Comparison of ENCODE assay signal across 17 cellular contexts in the genomic region with DNA sequence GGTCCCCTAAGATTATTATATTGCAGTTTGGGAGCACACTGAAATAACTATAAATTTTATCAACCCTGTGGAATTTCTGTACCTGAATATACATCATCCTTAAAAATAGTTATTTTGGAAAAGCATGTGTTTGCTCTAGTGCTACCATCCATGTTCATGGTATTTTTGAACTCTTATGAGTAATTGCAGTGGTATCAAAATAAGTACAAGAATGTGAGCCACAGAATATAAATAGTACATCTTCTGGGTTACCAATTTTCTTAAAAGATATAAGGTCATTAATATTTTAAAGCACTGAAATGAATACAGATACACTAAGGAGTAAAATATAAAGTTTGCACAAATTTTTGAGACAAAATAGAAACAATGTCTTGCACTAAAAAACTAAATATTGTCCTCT.
DNase-seq lines count a peak whose midpoint lies in the region; ATAC-seq and TF ChIP-seq lines count a peak whose summit lies in the region.
"Had no signal": no experiment of that assay in that cellular context is flagged by ENCODE, and none has a peak within 500 bp of the region (broad histone marks: within the 10 kb centered on the region; RNA-seq: fewer than 3 reads in every experiment).

No MANE protein-coding gene starts in this region.

- TF ChIP-seq RAD21 in SK-N-SH (IDR thresholded peaks at IDR 0.05; ENCODE audit: low read length): no peak

- no peak for DNase-seq in activated T-cell treated with anti-CD3 and anti-CD28 coated beads, Interleukin-2, amount 50 U/mL, for 72 hours
- no peak for DNase-seq in activated T-cell treated with anti-CD3 and anti-CD28 coated beads, Interleukin-2, amount 50 U/mL, for 1 hour
- DNase-seq in SK-N-SH: no peak
- DNase-seq in memory B cell (ENCODE audit: low spot score in 2 of 2): no peak
- DNase-seq in stimulated activated effector memory CD8-positive, alpha-beta T cell treated with anti-CD3 and anti-CD28 coated beads, Interleukin-12 subunit alpha, Interleukin-12 subunit beta, amount 100 ng/mL, for 72 hours (ENCODE audit: low spot score in 2 of 2): no peak
- no peak for DNase-seq in HUDEP-2 (lab: John Stamatoyannopoulos, UW; ENCODE audit: unreplicated experiment in 76 of 76)
- DNase-seq: KBM-7, NCI-H1048, NCI-H1436 treated with DMSO at 0.1 percent for 48 hours, NCI-H2081, NCI-H510A treated with DMSO at 0.1 percent for 48 hours had no signal

- H3K9ac ChIP-seq in SK-N-SH: no peak overlapping the region

- H3K27ac Mint-ChIP-seq in activated T-cell treated with anti-CD3 and anti-CD28 coated beads, Interleukin-2, amount 50 U/mL, for 72 hours: peak overlapping the region; percentile 46
- H3K27ac Mint-ChIP-seq in memory B cell: peak overlapping the region; percentile 55
- H3K27ac Mint-ChIP-seq in stimulated activated effector memory CD8-positive, alpha-beta T cell treated with anti-CD3 and anti-CD28 coated beads, Interleukin-12 subunit alpha, Interleukin-12 subunit beta, amount 100 ng/mL, for 72 hours: peak overlapping the region; percentile 9

- no peak for TF ChIP-seq EP300 in SK-N-SH (IDR thresholded peaks at IDR 0.05; ENCODE audit: borderline replicate concordance in 1 of 2, low read depth in 1 of 2, low read length in 1 of 2)

- CTCF ChIA-PET in SK-N-SH (lab: Yijun Ruan, JAX): no interaction called here

- H3K4me3 Mint-ChIP-seq in activated T-cell treated with anti-CD3 and anti-CD28 coated beads, Interleukin-2, amount 50 U/mL, for 72 hours: no peak overlapping the region
- H3K4me3 Mint-ChIP-seq in memory B cell: no peak overlapping the region
- no peak overlapping the region for H3K4me3 Mint-ChIP-seq in stimulated activated effector memory CD8-positive, alpha-beta T cell treated with anti-CD3 and anti-CD28 coated beads, Interleukin-12 subunit alpha, Interleukin-12 subunit beta, amount 100 ng/mL, for 72 hours

- H3K27me3 Mint-ChIP-seq in activated T-cell treated with anti-CD3 and anti-CD28 coated beads, Interleukin-2, amount 50 U/mL, for 72 hours (ENCODE audit: low read depth): no peaks in the 10 kb centered on the region
- H3K27me3 Mint-ChIP-seq in memory B cell: no peaks in the 10 kb centered on the region

- H3K4me1 ChIP-seq in SK-N-SH (ENCODE audit: control insufficient read depth in 1 of 2, insufficient read depth in 2 of 2, low read depth in 1 of 2, low read length in 1 of 2): peaks cover 0 to 7% of the 10 kb centered on the region in 2 experiments; a peak in 1 of 4 replicates
- H3K4me1 ChIP-seq: HAP-1 had no signal

- H3K27me3 ChIP-seq in SK-N-SH (ENCODE audit: insufficient read depth): no peaks in the 10 kb centered on the region

- POLR2A ChIA-PET in SK-N-SH (lab: Yijun Ruan, JAX): no interaction called here

- H4K20me1 ChIP-seq in SK-N-SH (ENCODE audit: insufficient read depth): no peaks in the 10 kb centered on the region

- no peaks in the 10 kb centered on the region for H3K9me3 ChIP-seq in SK-N-SH
- H3K9me3 ChIP-seq: HAP-1 had no signal

- no peak overlapping the region for H3K4me3 ChIP-seq in SK-N-SH (ENCODE audit: low read depth in 2 of 2, low read length in 1 of 2)
- H3K4me3 ChIP-seq: HAP-1, SK-N-MC had no signal

- H3F3A ChIP-seq in SK-N-SH (replicated peaks; ENCODE audit: insufficient read depth): peaks cover 9% of the 10 kb centered on the region

- no peak overlapping the region for H3K4me2 ChIP-seq in SK-N-SH

- peaks cover 15 to 57% of the 10 kb centered on the region in 2 experiments for H3K36me3 ChIP-seq in SK-N-SH (replicated peaks in 1 of 2; ENCODE audit: control insufficient read depth in 1 of 2, insufficient read depth in 2 of 2, low read length in 1 of 2)
- H3K36me3 ChIP-seq: HAP-1 had no signal

- no peak for ATAC-seq in activated T-cell treated with anti-CD3 and anti-CD28 coated beads, Interleukin-2, amount 50 U/mL, for 72 hours (replicated peaks in 1 of 2)
- ATAC-seq in memory B cell (ENCODE audit: low read depth) (no peak), GM21447 (IDR thresholded peaks at IDR 0.05; ENCODE audit: unreplicated experiment) (no peak), HG03025 (IDR thresholded peaks at IDR 0.05; ENCODE audit: low FRiP score, unreplicated experiment) (no peak)
- ATAC-seq in stimulated activated effector memory CD8-positive, alpha-beta T cell treated with anti-CD3 and anti-CD28 coated beads, Interleukin-12 subunit alpha, Interleukin-12 subunit beta, amount 100 ng/mL, for 72 hours: no peak

- H2AFZ ChIP-seq in SK-N-SH (ENCODE audit: low read depth): no peak overlapping the region

- H3K9me2 ChIP-seq in SK-N-SH: no peaks in the 10 kb centered on the region

- H3K36me3 Mint-ChIP-seq in activated T-cell treated with anti-CD3 and anti-CD28 coated beads, Interleukin-2, amount 50 U/mL, for 72 hours (ENCODE audit: insufficient read depth in 2 of 2): peaks cover 11 to 44% of the 10 kb centered on the region in 2 donors
- H3K36me3 Mint-ChIP-seq in memory B cell: peaks cover 30% of the 10 kb centered on the region
- peaks cover 96% of the 10 kb centered on the region for H3K36me3 Mint-ChIP-seq in stimulated activated effector memory CD8-positive, alpha-beta T cell treated with anti-CD3 and anti-CD28 coated beads, Interleukin-12 subunit alpha, Interleukin-12 subunit beta, amount 100 ng/mL, for 72 hours

- no peaks in the 10 kb centered on the region for H3K79me2 ChIP-seq in SK-N-SH (ENCODE audit: insufficient read depth)

- no peaks in the 10 kb centered on the region for H3K4me1 Mint-ChIP-seq in activated T-cell treated with anti-CD3 and anti-CD28 coated beads, Interleukin-2, amount 50 U/mL, for 72 hours (ENCODE audit: low read depth)
- H3K4me1 Mint-ChIP-seq in memory B cell: peaks cover 3% of the 10 kb centered on the region
- H3K4me1 Mint-ChIP-seq in stimulated activated effector memory CD8-positive, alpha-beta T cell treated with anti-CD3 and anti-CD28 coated beads, Interleukin-12 subunit alpha, Interleukin-12 subunit beta, amount 100 ng/mL, for 72 hours: no peaks in the 10 kb centered on the region

- TF ChIP-seq CTCF in SK-N-SH (IDR thresholded peaks at IDR 0.05): no peak

- peak overlapping the region in 1 of 2 experiments; percentile 49; a peak in 2 of 4 replicates for H3K27ac ChIP-seq in SK-N-SH (ENCODE audit: low read depth in 2 of 2, low read length in 1 of 2)
- H3K27ac ChIP-seq: 22Rv1, C4-2B, SK-N-MC had no signal

- H3K9me3 Mint-ChIP-seq in activated T-cell treated with anti-CD3 and anti-CD28 coated beads, Interleukin-2, amount 50 U/mL, for 72 hours: no peaks in the 10 kb centered on the region
- no peaks in the 10 kb centered on the region for H3K9me3 Mint-ChIP-seq in memory B cell
- no peaks in the 10 kb centered on the region for H3K9me3 Mint-ChIP-seq in stimulated activated effector memory CD8-positive, alpha-beta T cell treated with anti-CD3 and anti-CD28 coated beads, Interleukin-12 subunit alpha, Interleukin-12 subunit beta, amount 100 ng/mL, for 72 hours

TF ChIP-seq in SK-N-SH, 30 proteins besides CTCF, POLR2A, EP300 and RAD21:
- peak; percentile 15; the same call in 1 of the 2 replicates for TF ChIP-seq FOSL2 (IDR thresholded peaks at IDR 0.05; ENCODE audit: borderline replicate concordance, low read depth)
- TF ChIP-seq MEF2A (IDR thresholded peaks at IDR 0.05; ENCODE audit: borderline replicate concordance, low read depth): peak; percentile 57; the same call in 1 of the 2 replicates
- no peak for TF ChIP-seq FOXJ3 (CRISPR knock-in tag; IDR thresholded peaks at IDR 0.05)
TF ChIP-seq in SK-N-SH: peak in this region for 2.
